In genomic region chr2:27796991-27797752, GRCh38 we compare ENCODE assay signal across 12 cellular contexts. TPM values are rescaled to one million over a fixed set of nuclear protein-coding genes. Genes with fewer than 3 reads are reported as not detected.
DNase-seq lines count a peak whose midpoint lies in the region; ATAC-seq and TF ChIP-seq lines count a peak whose summit lies in the region.
"Had no signal": no experiment of that assay in that cellular context is flagged by ENCODE, and none has a peak within 500 bp of the region (broad histone marks: within the 10 kb centered on the region; RNA-seq: fewer than 3 reads in every experiment).

No MANE protein-coding gene starts in this region.

- TF ChIP-seq POLR2A in esophagus muscularis mucosa (IDR thresholded peaks at IDR 0.05; ENCODE audit: low read depth) (no peak), uterus (IDR thresholded peaks at IDR 0.05) (no peak)

- H3K27ac Mint-ChIP-seq in activated T-cell treated with anti-CD3 and anti-CD28 coated beads, Interleukin-2, amount 50 U/mL, for 72 hours, result no peak overlapping the region
- H3K27ac Mint-ChIP-seq: T-helper 1 cell treated with Interleukin-12 subunit alpha and Interleukin-12 subunit beta and Interleukin-4 antibody, amounts not matched to agents 30 μg/mL and 1 μg/mL, for 36 hours had no signal

- DNase-seq in SIG-M5 treated with dmso at 0.1 percent for 504 hours (lab: John Stamatoyannopoulos, UW; ENCODE audit: unreplicated experiment) (peak; percentile 88), SIG-M5 (lab: John Stamatoyannopoulos, UW) (no peak), esophagus muscularis mucosa (ENCODE audit: extremely low spot score) (no peak), uterus (no peak), cerebellar nuclear complex (lab: John Stamatoyannopoulos, UW) (no peak), RPMI8226 (no peak)
- no peak for DNase-seq in activated T-cell treated with anti-CD3 and anti-CD28 coated beads, Interleukin-2, amount 50 U/mL, for 72 hours
- DNase-seq: kidney; stimulated activated naive CD8-positive, alpha-beta T cell treated with anti-CD3 and anti-CD28 coated beads, Interleukin-15, amount 100 ng/mL, for 72 hours had no signal

- H3K4me1 Mint-ChIP-seq in activated T-cell treated with anti-CD3 and anti-CD28 coated beads, Interleukin-2, amount 50 U/mL, for 72 hours (ENCODE audit: low read depth), result peaks cover 8% of the 10 kb centered on the region

- no peaks in the 10 kb centered on the region for H3K36me3 ChIP-seq in esophagus muscularis mucosa
- H3K36me3 ChIP-seq in muscle layer of colon (ENCODE audit: insufficient read depth, low read length), result no peaks in the 10 kb centered on the region
- H3K36me3 ChIP-seq in uterus, result no peaks in the 10 kb centered on the region

- peak overlapping the region; percentile 86 to 94 (median 89) for H3K27ac ChIP-seq in esophagus muscularis mucosa (replicated peaks in 1 of 4)
- H3K27ac ChIP-seq in muscle layer of colon (ENCODE audit: low read depth, low read length), result peak overlapping the region; percentile 67
- peak overlapping the region; percentile 10 to 79 for H3K27ac ChIP-seq in uterus
- H3K27ac ChIP-seq: 22Rv1 had no signal

- H3K9me3 Mint-ChIP-seq in activated T-cell treated with anti-CD3 and anti-CD28 coated beads, Interleukin-2, amount 50 U/mL, for 72 hours, result peaks cover 0 to 1% of the 10 kb centered on the region in 2 donors
- H3K9me3 Mint-ChIP-seq: stimulated activated naive CD8-positive, alpha-beta T cell treated with anti-CD3 and anti-CD28 coated beads, Interleukin-15, amount 100 ng/mL, for 72 hours; T-helper 1 cell treated with Interleukin-12 subunit alpha and Interleukin-12 subunit beta and Interleukin-4 antibody, amounts not matched to agents 30 μg/mL and 1 μg/mL, for 36 hours had no signal

- H3K27me3 Mint-ChIP-seq in activated T-cell treated with anti-CD3 and anti-CD28 coated beads, Interleukin-2, amount 50 U/mL, for 72 hours (ENCODE audit: low read depth), result no peaks in the 10 kb centered on the region
- H3K27me3 Mint-ChIP-seq: stimulated activated naive CD8-positive, alpha-beta T cell treated with anti-CD3 and anti-CD28 coated beads, Interleukin-15, amount 100 ng/mL, for 72 hours had no signal

- intact Hi-C loops in esophagus muscularis mucosa (cut with DNase I), result loop anchor here (5.0 kb wide), 1 partner anchor 90 kb away; no protein-coding TSS in a partner anchor
- intact Hi-C loops in uterus (cut with DNase I; ENCODE audit: low total_unique reads), result no loop called here

- peaks cover 59 to 74% (median 65%) of the 10 kb centered on the region in 4 donors for H3K4me1 ChIP-seq in esophagus muscularis mucosa
- H3K4me1 ChIP-seq in muscle layer of colon (ENCODE audit: insufficient read depth, low read length), result peaks cover 39% of the 10 kb centered on the region
- H3K4me1 ChIP-seq in uterus, result no peaks in the 10 kb centered on the region

- no peak overlapping the region for H3K4me3 ChIP-seq in esophagus muscularis mucosa
- H3K4me3 ChIP-seq in muscle layer of colon (ENCODE audit: low read depth in 1 of 2, low read length in 2 of 2), result peak overlapping the region in 1 of 2 donors; percentile 11
- no peak overlapping the region for H3K4me3 ChIP-seq in uterus

- TF ChIP-seq EP300 in esophagus muscularis mucosa (IDR thresholded peaks at IDR 0.05), result no peak

- WGBS in esophagus muscularis mucosa, result 79% methylated on average over 9 of the region's 9 CpGs

- ATAC-seq in activated T-cell treated with anti-CD3 and anti-CD28 coated beads, Interleukin-2, amount 50 U/mL, for 72 hours (replicated peaks in 1 of 2), result no peak
- ATAC-seq: stimulated activated naive CD8-positive, alpha-beta T cell treated with anti-CD3 and anti-CD28 coated beads, Interleukin-15, amount 100 ng/mL, for 72 hours had no signal

- no peaks in the 10 kb centered on the region for H3K36me3 Mint-ChIP-seq in activated T-cell treated with anti-CD3 and anti-CD28 coated beads, Interleukin-2, amount 50 U/mL, for 72 hours (ENCODE audit: insufficient read depth in 2 of 2)

- no peaks in the 10 kb centered on the region for H3K9me3 ChIP-seq in esophagus muscularis mucosa
- no peaks in the 10 kb centered on the region for H3K9me3 ChIP-seq in muscle layer of colon (ENCODE audit: low read length)
- no peaks in the 10 kb centered on the region for H3K9me3 ChIP-seq in uterus

- no peak for TF ChIP-seq CTCF in esophagus muscularis mucosa (IDR thresholded peaks at IDR 0.05)
- TF ChIP-seq CTCF in uterus (IDR thresholded peaks at IDR 0.05), result no peak

- no peak overlapping the region for H3K9ac ChIP-seq in muscle layer of colon (ENCODE audit: low read length)

- H3K4me3 Mint-ChIP-seq in activated T-cell treated with anti-CD3 and anti-CD28 coated beads, Interleukin-2, amount 50 U/mL, for 72 hours, result no peak overlapping the region
- H3K4me3 Mint-ChIP-seq: stimulated activated naive CD8-positive, alpha-beta T cell treated with anti-CD3 and anti-CD28 coated beads, Interleukin-15, amount 100 ng/mL, for 72 hours; T-helper 1 cell treated with Interleukin-12 subunit alpha and Interleukin-12 subunit beta and Interleukin-4 antibody, amounts not matched to agents 30 μg/mL and 1 μg/mL, for 36 hours had no signal

- no peaks in the 10 kb centered on the region for H3K27me3 ChIP-seq in esophagus muscularis mucosa
- no peaks in the 10 kb centered on the region for H3K27me3 ChIP-seq in muscle layer of colon (ENCODE audit: control insufficient read depth in 1 of 2, insufficient read depth in 2 of 2, low read length in 2 of 2)
- H3K27me3 ChIP-seq in uterus, result no peaks in the 10 kb centered on the region

RNA-seq across cellular contexts. Expression of gene MRPL33, which starts 25.7 kb away (rescaled TPM):
- total RNA-seq in esophagus muscularis mucosa, result 100 to 1,000 TPM; 283 to 500 (median 345) TPM
- total RNA-seq in uterus, result 100 to 1,000 TPM in 1 of 4 donors, 10 to 100 TPM in 3; 51.7 to 404 (median 71.4) TPM
- 10 to 100 TPM; 61.3 to 68.1 TPM for total RNA-seq in activated T-cell treated with anti-CD3 and anti-CD28 coated beads, Interleukin-2, amount 50 U/mL, for 72 hours
